In genomic region chr5:40828021-40828631, GRCh38 we compare ENCODE assay signal across 1 cellular context.
TF ChIP-seq lines count a peak whose summit lies in the region.

No MANE protein-coding gene starts in this region.

TF ChIP-seq in GM23338, 12 proteins besides CTCF, POLR2A, EP300 and RAD21 (continued from another document):
- TF ChIP-seq REST (IDR thresholded peaks at IDR 0.05; ENCODE audit: unreplicated experiment) (no peak), ETS1 (IDR thresholded peaks at IDR 0.05) (no peak), ZNF331 (CRISPR knock-in tag; IDR thresholded peaks at IDR 0.05; ENCODE audit: low read depth) (no peak), STAT1 (IDR thresholded peaks at IDR 0.05; ENCODE audit: unreplicated experiment) (no peak), EZH2 (IDR thresholded peaks at IDR 0.05; ENCODE audit: low read depth, unreplicated experiment) (no peak), ZNF462 (CRISPR knock-in tag; IDR thresholded peaks at IDR 0.05) (no peak), POLR2AphosphoS5 (IDR thresholded peaks at IDR 0.05; ENCODE audit: low read depth) (no peak)
